In the genomic region with DNA sequence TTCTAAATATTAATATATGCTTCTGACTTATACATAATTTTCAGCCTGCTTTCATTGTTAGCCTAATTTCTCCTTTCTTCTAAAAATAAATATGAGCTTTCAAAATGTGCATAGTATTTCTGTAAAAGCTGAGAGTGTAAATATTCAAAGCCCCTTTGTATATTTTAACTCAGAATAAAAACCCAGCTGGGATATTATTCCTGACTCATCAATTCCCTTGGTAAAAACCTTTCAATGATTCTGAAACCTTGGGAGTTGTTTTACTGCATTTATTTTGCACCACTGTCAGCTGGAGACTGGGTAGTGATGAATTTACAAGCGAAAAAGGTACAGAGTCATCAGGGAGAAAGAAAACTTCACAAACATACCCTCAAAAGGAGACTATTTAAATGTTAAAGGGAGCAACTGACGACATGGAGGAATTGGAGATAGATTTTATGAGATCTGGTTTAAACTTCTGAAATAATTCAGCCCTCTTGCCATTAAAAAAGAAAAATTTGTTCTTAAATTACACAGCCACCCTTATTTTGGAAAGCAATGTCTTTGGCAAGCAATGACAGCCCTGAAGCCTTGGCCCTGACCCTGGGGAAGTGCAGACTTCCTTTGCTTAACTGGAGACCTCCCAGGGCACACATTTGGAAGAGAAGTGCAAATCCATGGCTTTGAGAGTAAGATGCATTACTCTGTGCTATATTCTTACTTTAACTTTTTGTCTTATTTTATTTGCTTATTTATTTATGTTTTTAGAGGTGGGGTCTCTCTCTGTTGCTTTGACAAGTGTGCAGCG, we compare ENCODE assay signal across 36 cellular contexts. TPM values are rescaled to one million over a fixed set of nuclear protein-coding genes. Genes with fewer than 3 reads are reported as not detected.
"Had no signal": no experiment of that assay in that cellular context is flagged by ENCODE, and none has a peak within 500 bp of the region (broad histone marks: within the 10 kb centered on the region; RNA-seq: fewer than 3 reads in every experiment).

No MANE protein-coding gene starts in this region.

- H3K4me3 ChIP-seq: Peyer's patch had no signal

- DNase-seq: activated CD4-positive, alpha-beta T cell treated with anti-CD3 and anti-CD28 coated beads for 36 hours; activated CD4-positive, alpha-beta T cell treated with anti-CD3 and anti-CD28 coated beads, Interleukin-2, amount 10 ng/mL, durations not matched to agents 7 days and 5 days; activated CD4-positive, alpha-beta T cell treated with anti-CD3 and anti-CD28 coated beads, Interleukin-2, amount 50 U/mL, for 48 hours; activated CD8-positive, alpha-beta memory T cell treated with anti-CD3 and anti-CD28 coated beads, Interleukin-2, amount 50 U/mL, for 4 hours; activated naive CD4-positive, alpha-beta T cell treated with anti-CD3 and anti-CD28 coated beads, Interleukin-2, amount 10 ng/mL, durations not matched to agents 7 days and 5 days; activated naive CD8-positive, alpha-beta T cell treated with anti-CD3 and anti-CD28 coated beads, Interleukin-2, amount 50 U/mL, for 24 hours; activated T-cell treated with anti-CD3 and anti-CD28 coated beads for 4 hours; activated T-cell treated with anti-CD3 and anti-CD28 coated beads, Interleukin-2, amount 50 U/mL, for 4 hours; aorta; brain microvascular endothelial cell; central memory CD4-positive, alpha-beta T cell; MM.1S; MV-4-11; NCI-H1092; NCI-H1436 treated with DMSO at 0.1 percent for 48 hours; NCI-H1694 treated with DMSO at 0.1 percent for 48 hours; NCI-H2029; NCI-H345; NCI-H524 treated with DMSO at 0.1 percent for 48 hours; PC-3; Peyer's patch; SIG-M5; SW 1271; T-helper 1 cell; T-helper 2 cell; T-helper 9 cell had no signal

- H3K27ac Mint-ChIP-seq: activated CD4-positive, alpha-beta T cell treated with anti-CD3 and anti-CD28 coated beads for 36 hours; activated CD4-positive, alpha-beta T cell treated with anti-CD3 and anti-CD28 coated beads, Interleukin-2, amount 10 ng/mL, durations not matched to agents 7 days and 5 days; activated naive CD4-positive, alpha-beta T cell treated with anti-CD3 and anti-CD28 coated beads, Interleukin-2, amount 10 ng/mL, durations not matched to agents 7 days and 5 days; activated naive CD8-positive, alpha-beta T cell; activated naive CD8-positive, alpha-beta T cell treated with anti-CD3 and anti-CD28 coated beads, Interleukin-2, amount 50 U/mL, for 24 hours; activated T-helper 1 cell treated with anti-CD3 and anti-CD28 coated beads, Interleukin-12 subunit alpha, Interleukin-12 subunit beta, Interleukin-2, Interleukin-4 antibody, amounts not matched to agents 30 ng/mL and 10 ng/mL and 1 ng/mL, durations not matched to agents 14 hours and 24 hours and 36 hours had no signal

- H3K9ac ChIP-seq: KMS-11 had no signal

- H3K27me3 Mint-ChIP-seq: activated naive CD4-positive, alpha-beta T cell treated with anti-CD3 and anti-CD28 coated beads, Interleukin-2, amount 10 ng/mL, durations not matched to agents 7 days and 5 days; activated naive CD8-positive, alpha-beta T cell treated with anti-CD3 and anti-CD28 coated beads, Interleukin-2, amount 50 U/mL, for 24 hours had no signal

- H3K9me3 Mint-ChIP-seq: activated CD4-positive, alpha-beta T cell treated with anti-CD3 and anti-CD28 coated beads, Interleukin-2, amount 10 ng/mL, durations not matched to agents 7 days and 5 days; activated naive CD4-positive, alpha-beta T cell treated with anti-CD3 and anti-CD28 coated beads, Interleukin-2, amount 10 ng/mL, durations not matched to agents 7 days and 5 days; activated T-helper 1 cell treated with anti-CD3 and anti-CD28 coated beads, Interleukin-12 subunit alpha, Interleukin-12 subunit beta, Interleukin-2, Interleukin-4 antibody, amounts not matched to agents 30 ng/mL and 10 ng/mL and 1 ng/mL, durations not matched to agents 14 hours and 24 hours and 36 hours had no signal

- ATAC-seq: activated CD4-positive, alpha-beta T cell treated with anti-CD3 and anti-CD28 coated beads for 36 hours; activated CD4-positive, CD25-positive, alpha-beta regulatory T cell treated with anti-CD3 and anti-CD28 coated beads, Interleukin-2, amount 50 U/mL, for 24 hours; activated naive CD8-positive, alpha-beta T cell treated with anti-CD3 and anti-CD28 coated beads, Interleukin-2, amount 50 U/mL, for 24 hours; activated T-cell treated with anti-CD3 and anti-CD28 coated beads, Interleukin-2, amount 50 U/mL, for 4 hours; PC-3; Right ventricle myocardium inferior had no signal

- H3K27ac ChIP-seq: brain microvascular endothelial cell, KMS-11, Peyer's patch, RWPE1 had no signal

- H3K36me3 Mint-ChIP-seq: activated naive CD4-positive, alpha-beta T cell treated with anti-CD3 and anti-CD28 coated beads, Interleukin-2, amount 10 ng/mL, durations not matched to agents 7 days and 5 days had no signal

- H3K27me3 ChIP-seq: brain microvascular endothelial cell, Peyer's patch had no signal

- H3K4me3 Mint-ChIP-seq: activated CD4-positive, alpha-beta T cell treated with anti-CD3 and anti-CD28 coated beads for 36 hours; activated CD4-positive, alpha-beta T cell treated with anti-CD3 and anti-CD28 coated beads, Interleukin-2, amount 10 ng/mL, durations not matched to agents 7 days and 5 days; activated naive CD4-positive, alpha-beta T cell treated with anti-CD3 and anti-CD28 coated beads, Interleukin-2, amount 10 ng/mL, durations not matched to agents 7 days and 5 days; activated naive CD8-positive, alpha-beta T cell; activated naive CD8-positive, alpha-beta T cell treated with anti-CD3 and anti-CD28 coated beads, Interleukin-2, amount 50 U/mL, for 24 hours; activated T-cell treated with anti-CD3 and anti-CD28 coated beads, Interleukin-2, amount 50 U/mL, for 4 hours; activated T-helper 1 cell treated with anti-CD3 and anti-CD28 coated beads, Interleukin-12 subunit alpha, Interleukin-12 subunit beta, Interleukin-2, Interleukin-4 antibody, amounts not matched to agents 30 ng/mL and 10 ng/mL and 1 ng/mL, durations not matched to agents 14 hours and 24 hours and 36 hours had no signal

- H3K9me3 ChIP-seq: Peyer's patch had no signal

- H3K4me1 ChIP-seq: Peyer's patch had no signal

- H3K4me1 Mint-ChIP-seq: activated CD4-positive, alpha-beta T cell treated with anti-CD3 and anti-CD28 coated beads for 36 hours; activated CD4-positive, alpha-beta T cell treated with anti-CD3 and anti-CD28 coated beads, Interleukin-2, amount 10 ng/mL, durations not matched to agents 7 days and 5 days; activated naive CD4-positive, alpha-beta T cell treated with anti-CD3 and anti-CD28 coated beads, Interleukin-2, amount 10 ng/mL, durations not matched to agents 7 days and 5 days; activated naive CD8-positive, alpha-beta T cell treated with anti-CD3 and anti-CD28 coated beads, Interleukin-2, amount 50 U/mL, for 24 hours had no signal

- H3K36me3 ChIP-seq: brain microvascular endothelial cell, Peyer's patch had no signal

- H3K4me2 ChIP-seq: KMS-11 had no signal

RNA-seq across cellular contexts. Expression of a gene that starts 21.8 kb away (rescaled TPM):
- total RNA-seq: activated CD4-positive, alpha-beta T cell treated with anti-CD3 and anti-CD28 coated beads for 36 hours; activated CD4-positive, alpha-beta T cell treated with anti-CD3 and anti-CD28 coated beads, Interleukin-2, amount 10 ng/mL, durations not matched to agents 7 days and 5 days; activated T-cell treated with anti-CD3 and anti-CD28 coated beads, Interleukin-2, amount 50 U/mL, for 4 hours; activated T-helper 1 cell treated with anti-CD3 and anti-CD28 coated beads, Interleukin-12 subunit alpha, Interleukin-12 subunit beta, Interleukin-2, Interleukin-4 antibody, amounts not matched to agents 30 ng/mL and 10 ng/mL and 1 ng/mL, durations not matched to agents 14 hours and 24 hours and 36 hours; aorta; chondrocyte; LHCN-M2; NCI-H460; PC-3; Peyer's patch; Right ventricle myocardium inferior; SK-MEL-5 had no signal
- polyA plus RNA-seq: aorta had no signal

RNA-seq across cellular contexts. Expression of a gene that starts 26.5 kb away (rescaled TPM):
- total RNA-seq: activated CD4-positive, alpha-beta T cell treated with anti-CD3 and anti-CD28 coated beads for 36 hours; activated T-cell treated with anti-CD3 and anti-CD28 coated beads, Interleukin-2, amount 50 U/mL, for 4 hours; LHCN-M2; NCI-H460; PC-3; Peyer's patch; Right ventricle myocardium inferior had no signal
- polyA plus RNA-seq: aorta had no signal
